ENCODE assay signal across 8 cellular contexts in the genomic region with DNA sequence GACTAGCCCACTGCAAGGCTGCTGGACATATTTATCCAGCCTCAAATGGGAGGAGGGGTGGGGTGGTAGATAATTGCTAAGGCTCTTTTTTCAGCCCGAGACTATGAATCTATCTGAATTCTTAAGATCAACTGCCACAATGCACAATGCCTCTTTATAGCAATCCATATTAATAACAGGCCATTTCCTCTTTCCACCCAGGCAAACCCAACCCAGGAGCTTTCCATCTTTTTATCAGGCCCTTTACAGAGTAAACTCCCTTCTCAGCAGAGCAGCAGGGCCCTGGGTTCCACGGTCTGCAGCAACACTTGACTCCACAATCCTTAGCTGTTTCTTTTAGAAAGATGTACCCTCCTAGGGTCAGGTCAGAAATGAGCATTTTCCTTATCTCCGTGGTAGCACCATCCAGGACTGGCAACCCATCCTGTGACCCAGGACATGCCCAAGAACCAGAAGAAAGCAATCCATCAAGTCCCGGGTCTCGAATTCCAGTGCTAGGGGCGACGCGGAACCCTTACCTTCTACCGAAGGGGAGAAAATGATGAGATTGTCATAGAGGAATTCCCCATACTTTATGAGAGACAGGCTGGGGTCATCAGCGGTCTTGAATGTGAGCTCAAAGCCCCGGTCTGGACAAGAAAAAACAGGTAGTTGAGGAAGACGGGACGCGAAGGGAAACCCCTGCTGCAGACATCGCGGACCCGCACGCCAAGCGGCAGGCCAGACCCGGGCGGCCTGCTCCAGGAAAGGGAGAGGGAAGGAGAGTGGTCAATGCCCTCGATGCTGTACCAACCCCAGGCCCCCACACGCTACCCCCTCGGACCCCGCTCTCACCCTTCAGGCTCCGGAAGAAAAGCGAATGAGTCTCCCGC. TPM values are rescaled to one million over a fixed set of nuclear protein-coding genes. Genes with fewer than 3 reads are reported as not detected.
A peak's percentile ranks its signal among the peaks of the same experiment; 100 is the strongest.
DNase-seq lines count a peak whose midpoint lies in the region; ATAC-seq and TF ChIP-seq lines count a peak whose summit lies in the region.

No MANE protein-coding gene starts in this region.

- peak overlapping the region; percentile 43; the same call in 1 of the 2 replicates for H2AFZ ChIP-seq in OCI-LY7 (ENCODE audit: low read length)

- H3K36me3 Mint-ChIP-seq in naive thymus-derived CD4-positive, alpha-beta T cell = peaks cover 0 to 23% (median 5%) of the 10 kb centered on the region in 5 donors

- no peaks in the 10 kb centered on the region for H3K9me3 Mint-ChIP-seq in naive thymus-derived CD4-positive, alpha-beta T cell

- H3K9me2 ChIP-seq in OCI-LY7 (ENCODE audit: insufficient read depth, low read length) = no peaks in the 10 kb centered on the region

- TSS peak; percentile 72 for BruUV-seq in OCI-LY7 (replicated peaks; lab: Mats Ljungman, UMichigan)

- peaks cover 31 to 61% (median 43%) of the 10 kb centered on the region in 7 donors for H3K4me1 Mint-ChIP-seq in naive thymus-derived CD4-positive, alpha-beta T cell

- H3K27me3 ChIP-seq in left ventricle myocardium inferior (ENCODE audit: low read depth) (no peaks in the 10 kb centered on the region), dorsolateral prefrontal cortex (no peaks in the 10 kb centered on the region)
- no peaks in the 10 kb centered on the region for H3K27me3 ChIP-seq in naive thymus-derived CD4-positive, alpha-beta T cell (ENCODE audit: control insufficient read depth in 2 of 2, insufficient read depth in 2 of 2, low read length in 2 of 2)

- H3K36me3 ChIP-seq in left ventricle myocardium inferior (peaks cover 27% of the 10 kb centered on the region), OCI-LY7 (ENCODE audit: insufficient read depth, low read length) (peaks cover 46% of the 10 kb centered on the region)
- H3K36me3 ChIP-seq in naive thymus-derived CD4-positive, alpha-beta T cell (ENCODE audit: control insufficient read depth in 2 of 3, insufficient read depth in 3 of 3, low read length in 3 of 3) = peaks cover 9 to 39% (median 14%) of the 10 kb centered on the region in 3 experiments

- no peak for ATAC-seq in Right ventricle myocardium inferior
- ATAC-seq in naive thymus-derived CD4-positive, alpha-beta T cell = no peak
- no peak for ATAC-seq in GM21825 (IDR thresholded peaks at IDR 0.05; ENCODE audit: unreplicated experiment)

- CTCF ChIA-PET in OCI-LY7 (lab: Charles Lee; ENCODE audit: unreplicated experiment) = interaction anchor here (0.6 to 1.0 kb wide), 4 partner anchors 22 to 195 kb away, joined by 3 to 5 read pairs (median 3); no protein-coding TSS in a partner anchor
- CTCF ChIA-PET in naive thymus-derived CD4-positive, alpha-beta T cell (lab: Charles Lee) = interaction anchor here (0.5 to 2.3 kb wide), 3 partner anchors 15 to 36 kb away, joined by 3 to 8 read pairs (median 3); no protein-coding TSS in a partner anchor

- H3K4me2 ChIP-seq in OCI-LY7 (ENCODE audit: low read length) = peak overlapping the region; percentile 98

- H3K4me1 ChIP-seq in left ventricle myocardium inferior = peaks cover 72% of the 10 kb centered on the region
- H3K4me1 ChIP-seq in OCI-LY7 (ENCODE audit: insufficient read depth, low read length, poor library complexity, severe bottlenecking) = peaks cover 23% of the 10 kb centered on the region
- peaks cover 21 to 24% of the 10 kb centered on the region in 2 donors for H3K4me1 ChIP-seq in naive thymus-derived CD4-positive, alpha-beta T cell (ENCODE audit: control insufficient read depth in 2 of 2, insufficient read depth in 2 of 2, low read length in 2 of 2)

- peaks cover 40% of the 10 kb centered on the region for H3K79me2 ChIP-seq in OCI-LY7 (ENCODE audit: insufficient read depth, low read depth, low read length)

- H4K20me1 ChIP-seq in OCI-LY7 (ENCODE audit: insufficient read depth, low read length) = peaks cover 10% of the 10 kb centered on the region; the same call in 1 of the 2 replicates

- POLR2A ChIA-PET in OCI-LY7 (lab: Charles Lee) = interaction anchor here (0.6 to 2.0 kb wide), 7 partner anchors 10 to 834 kb away, joined by 3 to 10 read pairs (median 4); a partner anchor contains a TSS
- POLR2A ChIA-PET in naive thymus-derived CD4-positive, alpha-beta T cell (lab: Charles Lee) = interaction anchor here (0.7 to 3.1 kb wide), 5 partner anchors 11 to 127 kb away, joined by 3 to 34 read pairs (median 5); a partner anchor contains a TSS

- TF ChIP-seq CTCF in left ventricle myocardium inferior (IDR thresholded peaks at IDR 0.05; ENCODE audit: borderline replicate concordance) (no peak), OCI-LY7 (conservative IDR thresholded peaks at IDR 0.05; ENCODE audit: low read length) (no peak), dorsolateral prefrontal cortex (IDR thresholded peaks at IDR 0.05 in 54 of 56, conservative IDR thresholded peaks at IDR 0.05 in 2 of 56; ENCODE audit: low read depth in 1 of 56, partially characterized antibody in 56 of 56) (no peak)

- DNase-seq in left ventricle myocardium inferior (no peak), Right ventricle myocardium inferior (ENCODE audit: missing footprints) (no peak), OCI-LY7 (ENCODE audit: low spot score) (peak; percentile 43), dorsolateral prefrontal cortex (no peak), NCI-H2081 treated with DMSO at 0.1 percent for 48 hours (lab: John Stamatoyannopoulos, UW) (no peak), occipital lobe (lab: John Stamatoyannopoulos, UW) (no peak)
- peak in 1 of 9 donors; percentile 21 for DNase-seq in naive thymus-derived CD4-positive, alpha-beta T cell

- intact Hi-C loops in left ventricle myocardium inferior (cut with micrococcal nuclease) (no loop called here), Right ventricle myocardium inferior (cut with DNase I) (no loop called here), OCI-LY7 (cut with micrococcal nuclease; ENCODE audit: unreplicated experiment) (loop anchor here (2.0 kb wide), 1 partner anchor 26 kb away; no protein-coding TSS in a partner anchor), dorsolateral prefrontal cortex (cut with DNase I) (loop anchor here in 1 of 2 donors (5.0 kb wide), 1 partner anchor 153 kb away; a partner anchor contains a TSS)
- intact Hi-C loops in naive thymus-derived CD4-positive, alpha-beta T cell (cut with micrococcal nuclease) = loop anchor here (1.0 to 5.0 kb wide), 9 partner anchors 10 to 1792 kb away; a partner anchor contains a TSS

- peak overlapping the region; percentile 89 to 99 (median 96) for H3K4me3 Mint-ChIP-seq in naive thymus-derived CD4-positive, alpha-beta T cell

- H3K27me3 Mint-ChIP-seq in naive thymus-derived CD4-positive, alpha-beta T cell = no peaks in the 10 kb centered on the region

- H3K9me3 ChIP-seq in left ventricle myocardium inferior (replicated peaks) (no peaks in the 10 kb centered on the region), OCI-LY7 (ENCODE audit: low read length) (no peaks in the 10 kb centered on the region)
- no peaks in the 10 kb centered on the region for H3K9me3 ChIP-seq in naive thymus-derived CD4-positive, alpha-beta T cell (ENCODE audit: control insufficient read depth in 2 of 3, low read length in 3 of 3)

- H3K27ac Mint-ChIP-seq in naive thymus-derived CD4-positive, alpha-beta T cell = peak overlapping the region; percentile 85 to 99 (median 98)

- peak overlapping the region; percentile 86 for H3K4me3 ChIP-seq in left ventricle myocardium inferior
- peak overlapping the region; percentile 94 for H3K4me3 ChIP-seq in OCI-LY7 (ENCODE audit: low read depth, low read length, poor library complexity, severe bottlenecking)
- peak overlapping the region; percentile 62 to 100 (median 94) for H3K4me3 ChIP-seq in dorsolateral prefrontal cortex
- peak overlapping the region; percentile 93 for H3K4me3 ChIP-seq in naive thymus-derived CD4-positive, alpha-beta T cell (ENCODE audit: low read length)

- H3K27ac ChIP-seq in left ventricle myocardium inferior (replicated peaks) = peak overlapping the region; percentile 94
- H3K27ac ChIP-seq in OCI-LY7 (ENCODE audit: low read depth, low read length, poor library complexity, severe bottlenecking) = peak overlapping the region; percentile 35
- peak overlapping the region in 42 of 59 donors; percentile 20 to 93 (median 76) for H3K27ac ChIP-seq in dorsolateral prefrontal cortex
- H3K27ac ChIP-seq in naive thymus-derived CD4-positive, alpha-beta T cell (ENCODE audit: low read depth, low read length) = peak overlapping the region; percentile 87

RNA-seq across cellular contexts. Expression of a gene that starts 0.6 kb away (rescaled TPM):
- 120 TPM for total RNA-seq in left ventricle myocardium inferior
- 150 TPM for total RNA-seq in Right ventricle myocardium inferior
- total RNA-seq in OCI-LY7 (2014; rRNA removed; shearing (Covaris generic)) = 95.1 and 111 TPM in 2 replicates
- 136 and 148 TPM in 2 replicates for total RNA-seq in OCI-LY7 (2022)
- 10 to 100 TPM; 45.1 to 81.9 (median 60.6) TPM for total RNA-seq in dorsolateral prefrontal cortex
- 100 to 1,000 TPM in 4 of 5 experiments, 10 to 100 TPM in 1; 96.9 to 173 (median 109) TPM for total RNA-seq in naive thymus-derived CD4-positive, alpha-beta T cell
- 100 to 1,000 TPM; 194 to 223 TPM for polyA plus RNA-seq in naive thymus-derived CD4-positive, alpha-beta T cell
- total RNA-seq in occipital lobe = 90.0 TPM

RNA-seq across cellular contexts. Expression of a gene that starts 27.3 kb away (rescaled TPM):
- 250 TPM for total RNA-seq in left ventricle myocardium inferior
- 288 TPM for total RNA-seq in Right ventricle myocardium inferior
- total RNA-seq in OCI-LY7 (2014; rRNA removed; shearing (Covaris generic)) = 8.2 and 8.9 TPM in 2 replicates
- 13.4 and 15.7 TPM in 2 replicates for total RNA-seq in OCI-LY7 (2022)
- 100 to 1,000 TPM; 159 to 357 (median 261) TPM for total RNA-seq in dorsolateral prefrontal cortex
- total RNA-seq in naive thymus-derived CD4-positive, alpha-beta T cell = 10 to 100 TPM in 4 of 5 experiments, 1 to 10 TPM in 1; 4.3 to 19.7 (median 13.1) TPM
- polyA plus RNA-seq in naive thymus-derived CD4-positive, alpha-beta T cell = 10 to 100 TPM; 17.0 to 30.8 TPM
- total RNA-seq in occipital lobe = 117 TPM

RNA-seq across cellular contexts. Expression of a gene that starts 57.2 kb away (rescaled TPM):
- 4.6 TPM for total RNA-seq in left ventricle myocardium inferior
- 6.0 TPM for total RNA-seq in Right ventricle myocardium inferior
- not detected in 2 replicates for total RNA-seq in OCI-LY7 (2014; rRNA removed; shearing (Covaris generic))
- total RNA-seq in OCI-LY7 (2022) = 0.74 and 1.1 TPM in 2 replicates
- 10 to 100 TPM in 118 of 120 experiments, 1 to 10 TPM in 2; 7.7 to 49.6 (median 27.0) TPM for total RNA-seq in dorsolateral prefrontal cortex
- total RNA-seq in naive thymus-derived CD4-positive, alpha-beta T cell = not detected
- polyA plus RNA-seq in naive thymus-derived CD4-positive, alpha-beta T cell = not detected
- 4.4 TPM for total RNA-seq in occipital lobe

Comparison
In these comparisons a context has a peak if more than half of its experiments do, and no peak if none do; other contexts are left out.
1. H3K27ac ChIP-seq: peak in every context shown above with its lines; median percentile 94 in left ventricle myocardium inferior; 87 in naive thymus-derived CD4-positive, alpha-beta T cell; 76 in dorsolateral prefrontal cortex; 35 in OCI-LY7.
2. intact Hi-C loops: an anchor here in OCI-LY7 (2.0 kb wide) and naive thymus-derived CD4-positive, alpha-beta T cell (1.0 to 5.0 kb wide); none called in left ventricle myocardium inferior and Right ventricle myocardium inferior.